8 cellular contexts compared by ENCODE assay signal in genomic region chr7:66075590-66076458, GRCh38. TPM values are rescaled to one million over a fixed set of nuclear protein-coding genes. Genes with fewer than 3 reads are reported as not detected.
DNase-seq lines count a peak whose midpoint lies in the region; ATAC-seq and TF ChIP-seq lines count a peak whose summit lies in the region.

ASL (plus strand) TSS chr7:66075819; CDS start chr7:66076082, 263 bp downstream.

- H3K4me2 ChIP-seq in SU-DHL-6 (ENCODE audit: low read depth, low read length, poor library complexity, severe bottlenecking): peak within 1 kb of the TSS; percentile 65

- H3K36me3 ChIP-seq in SU-DHL-6 (ENCODE audit: low read length) (no peaks in the 10 kb centered on the region), ovary (no peaks in the 10 kb centered on the region), thyroid gland (no peaks in the 10 kb centered on the region)

- DNase-seq in GM10266 (ENCODE audit: extremely low spot score) (peak; percentile 99), NCI-H1092 treated with DMSO at 0.1 percent for 48 hours (lab: John Stamatoyannopoulos, UW) (peak; percentile 88), head of caudate nucleus (peak; percentile 81 to 98 (median 96)), ovary (peak; percentile 92 to 96 (median 94)), thyroid gland (peak; percentile 96 to 97)
- DNase-seq in activated naive CD8-positive, alpha-beta T cell treated with anti-CD3 and anti-CD28 coated beads, Interleukin-2, amount 10 ng/mL, durations not matched to agents 7 days and 5 days: peak; percentile 93

- H3K27me3 Mint-ChIP-seq in activated naive CD8-positive, alpha-beta T cell treated with anti-CD3 and anti-CD28 coated beads, Interleukin-2, amount 10 ng/mL, durations not matched to agents 7 days and 5 days: no peaks in the 10 kb centered on the region

- H3K27me3 ChIP-seq in SU-DHL-6 (ENCODE audit: low read length) (no peaks in the 10 kb centered on the region), ovary (no peaks in the 10 kb centered on the region), thyroid gland (no peaks in the 10 kb centered on the region)

- peak; percentile 84 for TF ChIP-seq POLR2A in ovary (IDR thresholded peaks at IDR 0.05)
- TF ChIP-seq POLR2A in thyroid gland (IDR thresholded peaks at IDR 0.05): peak; percentile 51 to 99

- no peak for TF ChIP-seq CTCF in GM10266 (IDR thresholded peaks at IDR 0.05; ENCODE audit: control insufficient read depth, insufficient read depth, low read depth, missing control alignments)
- no peak for TF ChIP-seq CTCF in SU-DHL-6 (IDR thresholded peaks at IDR 0.05; ENCODE audit: insufficient read depth, low read length, poor library complexity, severe bottlenecking)
- TF ChIP-seq CTCF in ovary (IDR thresholded peaks at IDR 0.05): peak in 2 of 3 donors; percentile 12 to 20
- TF ChIP-seq CTCF in thyroid gland (IDR thresholded peaks at IDR 0.05): no peak

- H3K27ac ChIP-seq in SU-DHL-6 (ENCODE audit: low read depth, low read length) (no peak within 1 kb of the TSS), ovary (peak within 1 kb of the TSS; percentile 49 to 71), thyroid gland (peak within 1 kb of the TSS in 2 of 3 donors; percentile 51 to 83)

- TF ChIP-seq EP300 in ovary (IDR thresholded peaks at IDR 0.05): no peak

- POLR2A ChIA-PET in activated naive CD8-positive, alpha-beta T cell treated with anti-CD3 and anti-CD28 coated beads, Interleukin-2, amount 10 ng/mL, durations not matched to agents 7 days and 5 days (lab: Charles Lee): interaction anchor here (4.0 kb wide), 1 partner anchor 39 kb away, joined by 21 read pairs; the partner anchor contains the start of gene CRCP

- peak within 1 kb of the TSS; percentile 51 for H3K27ac Mint-ChIP-seq in activated naive CD8-positive, alpha-beta T cell treated with anti-CD3 and anti-CD28 coated beads, Interleukin-2, amount 10 ng/mL, durations not matched to agents 7 days and 5 days

- H3K4me3 Mint-ChIP-seq in activated naive CD8-positive, alpha-beta T cell treated with anti-CD3 and anti-CD28 coated beads, Interleukin-2, amount 10 ng/mL, durations not matched to agents 7 days and 5 days: peak within 1 kb of the TSS; percentile 95

- ATAC-seq in HG02588 (IDR thresholded peaks at IDR 0.05; ENCODE audit: unreplicated experiment): peak; percentile 99
- ATAC-seq in activated naive CD8-positive, alpha-beta T cell treated with anti-CD3 and anti-CD28 coated beads, Interleukin-2, amount 10 ng/mL, durations not matched to agents 7 days and 5 days (ENCODE audit: low read depth): peak; percentile 98

- peak within 1 kb of the TSS; percentile 88 for H2AFZ ChIP-seq in SU-DHL-6 (ENCODE audit: low read depth, low read length, severe bottlenecking)

- peaks cover 7% of the 10 kb centered on the region; the same call in 1 of the 2 replicates for H3K79me2 ChIP-seq in SU-DHL-6 (ENCODE audit: insufficient read depth, low read length)

- peak within 1 kb of the TSS; percentile 66 for H3K4me3 ChIP-seq in SU-DHL-6 (ENCODE audit: insufficient read depth, low read length, poor library complexity, severe bottlenecking)
- H3K4me3 ChIP-seq in ovary: peak within 1 kb of the TSS; percentile 87
- peak within 1 kb of the TSS; percentile 63 to 98 (median 86) for H3K4me3 ChIP-seq in thyroid gland (replicated peaks in 1 of 3)

- H3K9me3 ChIP-seq in SU-DHL-6 (ENCODE audit: insufficient read depth, low read length): no peaks in the 10 kb centered on the region
- H3K9me3 ChIP-seq in ovary: no peaks in the 10 kb centered on the region
- no peaks in the 10 kb centered on the region for H3K9me3 ChIP-seq in thyroid gland

- peaks cover 12% of the 10 kb centered on the region for H3K4me1 Mint-ChIP-seq in activated naive CD8-positive, alpha-beta T cell treated with anti-CD3 and anti-CD28 coated beads, Interleukin-2, amount 10 ng/mL, durations not matched to agents 7 days and 5 days

- H3F3A ChIP-seq in SU-DHL-6 (ENCODE audit: insufficient read depth): peaks cover 9% of the 10 kb centered on the region; the same call in 1 of the 2 replicates

- H3K9me3 Mint-ChIP-seq in activated naive CD8-positive, alpha-beta T cell treated with anti-CD3 and anti-CD28 coated beads, Interleukin-2, amount 10 ng/mL, durations not matched to agents 7 days and 5 days: no peaks in the 10 kb centered on the region

- peaks cover 10% of the 10 kb centered on the region for H3K4me1 ChIP-seq in ovary (ENCODE audit: insufficient read depth)
- H3K4me1 ChIP-seq in thyroid gland: peaks cover 7 to 11% of the 10 kb centered on the region in 2 donors

- H3K36me3 Mint-ChIP-seq in activated naive CD8-positive, alpha-beta T cell treated with anti-CD3 and anti-CD28 coated beads, Interleukin-2, amount 10 ng/mL, durations not matched to agents 7 days and 5 days: peaks cover 2% of the 10 kb centered on the region

- peak within 1 kb of the TSS; percentile 71 for H3K9ac ChIP-seq in SU-DHL-6 (ENCODE audit: low read length)

- no peaks in the 10 kb centered on the region for H3K9me2 ChIP-seq in SU-DHL-6 (replicated peaks; ENCODE audit: insufficient read depth, low read length)

- intact Hi-C loops in head of caudate nucleus (cut with DNase I) (no loop called here), ovary (cut with DNase I) (no loop called here), thyroid gland (cut with DNase I) (no loop called here)

- H4K20me1 ChIP-seq in SU-DHL-6 (ENCODE audit: low read depth, low read length): no peaks in the 10 kb centered on the region

- WGBS in ovary, 3 donors: 0 to 1% (median 1%) methylated on average over 52 to 67 of the region's 67 CpGs
- WGBS in thyroid gland, 2 donors: 0 to 1% methylated on average over 11 to 25 of the region's 67 CpGs

RNA-seq across cellular contexts. Expression of gene ASL, which starts in this region (rescaled TPM):
- 10 to 100 TPM; 27.0 to 28.8 TPM for total RNA-seq in activated naive CD8-positive, alpha-beta T cell treated with anti-CD3 and anti-CD28 coated beads, Interleukin-2, amount 10 ng/mL, durations not matched to agents 7 days and 5 days
- total RNA-seq in ovary (10 to 100 TPM; 11.9 to 28.8 (median 18.6) TPM), thyroid gland (10 to 100 TPM; 25.1 to 89.5 (median 50.2) TPM)
- 10 to 100 TPM in 1 of 2 donors, 1 to 10 TPM in 1; 2.8 to 26.7 TPM for polyA plus RNA-seq in ovary

Comparison
In these comparisons a context has a peak if more than half of its experiments do, and no peak if none do; other contexts are left out.
1. CTCF ChIP-seq: peak in ovary (2 of 3); none in GM10266 (single experiment), SU-DHL-6 (single experiment) and thyroid gland (0 of 6).
2. Peak in every context shown above with its lines, with median percentiles within 50 percentile points of each other: DNase-seq and H3K4me3 ChIP-seq.